Comparison of ENCODE assay signal across 20 cellular contexts in the genomic region with DNA sequence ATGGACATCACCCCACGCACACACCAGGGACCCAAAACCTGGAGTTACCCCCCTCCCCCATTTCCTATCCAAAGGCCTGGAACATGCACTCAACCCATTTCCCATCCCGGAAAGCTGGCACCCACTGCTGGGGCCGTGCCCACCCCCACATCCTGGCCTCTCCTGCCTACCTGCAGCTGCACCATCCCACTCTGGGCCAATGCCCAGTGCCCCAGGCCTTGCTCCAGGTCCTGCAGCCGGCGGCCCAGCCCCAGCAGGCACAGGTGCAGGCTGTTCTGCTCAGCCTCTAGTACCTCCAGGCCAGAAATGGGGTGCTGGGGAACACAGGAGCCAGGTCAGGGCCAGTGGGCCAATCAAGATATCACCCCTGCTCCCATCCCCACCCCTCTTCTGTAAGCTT. TPM values are rescaled to one million over a fixed set of nuclear protein-coding genes. Genes with fewer than 3 reads are reported as not detected.
DNase-seq lines count a peak whose midpoint lies in the region; ATAC-seq, FAIRE-seq and TF ChIP-seq lines count a peak whose summit lies in the region.
"Had no signal": no experiment of that assay in that cellular context is flagged by ENCODE, and none has a peak within 500 bp of the region (broad histone marks: within the 10 kb centered on the region; RNA-seq: fewer than 3 reads in every experiment).

No MANE protein-coding gene starts in this region.

- TF ChIP-seq EP300 in HepG2 (IDR thresholded peaks at IDR 0.05; ENCODE audit: low read depth in 2 of 2, low read length in 2 of 2) (no peak), HepG2 (CRISPR knock-in tag; IDR thresholded peaks at IDR 0.05; ENCODE audit: borderline replicate concordance) (no peak)

- CTCF ChIA-PET in HCT116 (lab: Charles Lee) (no interaction called here), WTC11 (lab: Charles Lee) (interaction anchor here (0.9 to 1.3 kb wide), 2 partner anchors 11 to 13 kb away, joined by 3 read pairs; a partner anchor contains a TSS), HepG2 (lab: Yijun Ruan, JAX; ENCODE audit: low intra/inter-chr PET ratio, low total read pairs) (no interaction called here)

- peaks cover 17% of the 10 kb centered on the region for H3K4me1 Mint-ChIP-seq in WTC11
- H3K4me1 Mint-ChIP-seq in HFFc6 (ENCODE audit: low read depth), result peaks cover 13% of the 10 kb centered on the region

- H3K9me3 ChIP-seq in HCT116 (ENCODE audit: control insufficient read depth in 1 of 2, insufficient read depth in 1 of 2, low read depth in 1 of 2, low read length in 2 of 2), result no peaks in the 10 kb centered on the region
- no peaks in the 10 kb centered on the region for H3K9me3 ChIP-seq in HepG2 (ENCODE audit: low read length)
- H3K9me3 ChIP-seq: BLaER1 had no signal

- ATAC-seq in HCT116 (no peak), WTC11 (no peak), HepG2 (no peak)

- H3K4me3 Mint-ChIP-seq in WTC11 (peak overlapping the region; percentile 47), HFFc6 (no peak overlapping the region)

- in situ Hi-C loops in HepG2 (cut with HindIII; ENCODE audit: extremely low pct_ligation_motif_present, low pct_unique_long_range_greater_than_20kb), result no loop called here

- H3K4me3 ChIP-seq in HCT116 (replicated peaks in 1 of 2; ENCODE audit: low read depth in 1 of 2, low read length in 2 of 2) (no peak overlapping the region), HepG2 (replicated peaks in 1 of 3; ENCODE audit: insufficient read depth in 1 of 3, low read depth in 2 of 3, low read length in 3 of 3) (peak overlapping the region in 1 of 3 experiments; percentile 93; a peak in 1 of 6 replicates)
- H3K4me3 ChIP-seq: BLaER1 had no signal

- 100% methylated on average over 2 of the region's 5 CpGs for WGBS in HepG2 (ENCODE audit: low lambda C conversion rate)

- TF ChIP-seq POLR2A in HCT116 (IDR thresholded peaks at IDR 0.05; ENCODE audit: borderline replicate concordance, extremely low read depth, insufficient read depth, insufficient read length) (no peak), HepG2 (IDR thresholded peaks at IDR 0.05; ENCODE audit: insufficient read depth in 1 of 2, low read depth in 2 of 2, low read length in 2 of 2) (no peak)

- TF ChIP-seq CTCF in 22Rv1 (IDR thresholded peaks at IDR 0.05) (no peak), HCT116 (IDR thresholded peaks at IDR 0.05 in 2 of 3, conservative IDR thresholded peaks at IDR 0.05 in 1 of 3; ENCODE audit: borderline replicate concordance in 1 of 3, insufficient read depth in 1 of 3, low read depth in 2 of 3, low read length in 2 of 3) (no peak), WTC11 (IDR thresholded peaks at IDR 0.05) (no peak), HepG2 (CRISPR knock-in tag; IDR thresholded peaks at IDR 0.05) (no peak), HFFc6 (IDR thresholded peaks at IDR 0.05) (no peak)

- H3K36me3 ChIP-seq in HCT116 (ENCODE audit: control insufficient read depth in 1 of 2, insufficient read depth in 2 of 2, low read length in 2 of 2) (peaks cover 0 to 5% of the 10 kb centered on the region in 2 experiments; a peak in 2 of 4 replicates), HepG2 (replicated peaks in 1 of 2; ENCODE audit: control insufficient read depth in 1 of 2, insufficient read depth in 2 of 2, low read length in 2 of 2) (peaks cover 0 to 10% of the 10 kb centered on the region in 2 experiments; a peak in 3 of 5 replicates)

- no peak overlapping the region for H3K27ac Mint-ChIP-seq in WTC11
- H3K27ac Mint-ChIP-seq in HFFc6, result no peak overlapping the region

- H3K27me3 ChIP-seq in HCT116 (ENCODE audit: insufficient read depth, low read length) (no peaks in the 10 kb centered on the region), HepG2 (ENCODE audit: control insufficient read depth in 1 of 2, insufficient read depth in 2 of 2, low read length in 2 of 2) (no peaks in the 10 kb centered on the region; a peak in 1 of 5 replicates)

- peaks cover 20% of the 10 kb centered on the region; the same call in 1 of the 2 replicates for H3K79me2 ChIP-seq in HCT116 (ENCODE audit: insufficient read depth, low read length)
- H3K79me2 ChIP-seq in HepG2 (ENCODE audit: insufficient read depth, low read length), result peaks cover 6% of the 10 kb centered on the region

- RAD21 ChIA-PET in HCT116 (lab: Charles Lee; ENCODE audit: low non-redundant PET in 1 of 2, low total read pairs in 2 of 2, uncharacterized antibody in 2 of 2, unreplicated experiment in 2 of 2), result no interaction called here

- H2AFZ ChIP-seq in HCT116 (ENCODE audit: low read depth, low read length, poor library complexity, severe bottlenecking), result no peak overlapping the region
- H2AFZ ChIP-seq in HepG2 (ENCODE audit: low read length), result no peak overlapping the region

- no peaks in the 10 kb centered on the region for H3K9me2 ChIP-seq in HCT116 (ENCODE audit: insufficient read depth)

- H3K36me3 Mint-ChIP-seq in WTC11, result peaks cover 22% of the 10 kb centered on the region
- no peaks in the 10 kb centered on the region for H3K36me3 Mint-ChIP-seq in HFFc6 (ENCODE audit: low read depth)

- no peak for FAIRE-seq in HepG2 (lab: Jason Lieb, UNC)
- FAIRE-seq: D721Med, G401.6, GM12891 had no signal

- intact Hi-C loops in HCT116 (cut with micrococcal nuclease) (loop anchor here (10.0 kb wide), 1 partner anchor 108 kb away; a partner anchor contains a TSS), HepG2 (cut with micrococcal nuclease; ENCODE audit: unreplicated experiment) (loop anchor here (1.0 kb wide), 1 partner anchor 7 kb away; a partner anchor contains a TSS)

- no peaks in the 10 kb centered on the region for H3K9me3 Mint-ChIP-seq in WTC11
- no peaks in the 10 kb centered on the region for H3K9me3 Mint-ChIP-seq in HFFc6
- H3K9me3 Mint-ChIP-seq: CD4-positive, CD25-positive, alpha-beta regulatory T cell had no signal

- TF ChIP-seq RAD21 in HCT116 (IDR thresholded peaks at IDR 0.05; ENCODE audit: low read depth), result no peak
- no peak for TF ChIP-seq RAD21 in HepG2 (CRISPR knock-in tag; IDR thresholded peaks at IDR 0.05)

- BruUV-seq in HCT116 (replicated peaks; lab: Mats Ljungman, UMichigan) (no TSS peak), HepG2 (replicated peaks; lab: Mats Ljungman, UMichigan) (no TSS peak)

- DNase-seq in HCT116 (ENCODE audit: low read depth, low spot score), result no peak
- no peak for DNase-seq in WTC11 (ENCODE audit: low spot score)
- no peak for DNase-seq in HepG2 (ENCODE audit: low spot score)
- DNase-seq in HFFc6, result no peak
- DNase-seq in NCI-H2029 (lab: John Stamatoyannopoulos, UW), result no peak
- DNase-seq in superior temporal gyrus (ENCODE audit: extremely low spot score), result no peak
- DNase-seq in ureter (ENCODE audit: low spot score), result no peak
- DNase-seq: 8988T; AML-193; CD4-positive, CD25-positive, alpha-beta regulatory T cell; DMS153; DMS79 treated with DMSO at 0.1 percent for 48 hours; EL; HCEC 1CT; IMR-90 had no signal

- POLR2A ChIA-PET in HCT116 (lab: Charles Lee) (no interaction called here), WTC11 (lab: Charles Lee) (no interaction called here), HepG2 (lab: Yijun Ruan, JAX) (interaction anchor here (0.6 kb wide), 1 partner anchor 1936 kb away, joined by 3 read pairs; no protein-coding TSS in a partner anchor)

- H3K4me1 ChIP-seq in HCT116 (ENCODE audit: control insufficient read depth in 1 of 2, insufficient read depth in 2 of 2, low read length in 2 of 2) (peaks cover 7 to 30% of the 10 kb centered on the region in 2 experiments; a peak in 3 of 4 replicates), HepG2 (ENCODE audit: insufficient read depth, low read length) (peaks cover 38% of the 10 kb centered on the region)

- H3K27me3 Mint-ChIP-seq in WTC11 (ENCODE audit: low read depth) (peaks cover 9% of the 10 kb centered on the region), HFFc6 (ENCODE audit: insufficient read depth) (no peaks in the 10 kb centered on the region; the same call in 1 of the 2 replicates)
- H3K27me3 Mint-ChIP-seq: CD4-positive, CD25-positive, alpha-beta regulatory T cell had no signal

- H3K27ac ChIP-seq in 22Rv1 (peak overlapping the region; percentile 93), HCT116 (ENCODE audit: low read depth, low read length) (peak overlapping the region; percentile 36; the same call in 1 of the 2 replicates), HepG2 (ENCODE audit: extremely low read length, insufficient read depth, low read length) (no peak overlapping the region)
- H3K27ac ChIP-seq: BLaER1 had no signal

- H3K4me2 ChIP-seq in HCT116 (ENCODE audit: low read length), result peak overlapping the region; percentile 100; the same call in 1 of the 2 replicates
- no peak overlapping the region; the same call in 1 of the 2 replicates for H3K4me2 ChIP-seq in HepG2 (ENCODE audit: low read depth, low read length)
- H3K4me2 ChIP-seq: BLaER1 had no signal

- no peaks in the 10 kb centered on the region for H4K20me1 ChIP-seq in HCT116 (ENCODE audit: insufficient read depth)
- no peaks in the 10 kb centered on the region for H4K20me1 ChIP-seq in HepG2 (ENCODE audit: insufficient read depth, low read length)

- H3K9ac ChIP-seq in HCT116 (ENCODE audit: low read length) (no peak overlapping the region), HepG2 (ENCODE audit: insufficient read depth, low read depth, low read length) (no peak overlapping the region)
- H3K9ac ChIP-seq: BLaER1 had no signal

RNA-seq across cellular contexts. Expression of a gene that starts 1.7 kb away (rescaled TPM):
- total RNA-seq in HCT116 (2021; ENCODE audit: unreplicated experiment) (27.9 TPM), WTC11 (2021) (17.6 to 28.5 TPM (median 27.9 TPM) in 3 replicates), HepG2 (2016; rRNA removed; fragmentation: Illumina TruSeq; extraction: Trizol) (20.7 and 23.0 TPM in 2 replicates), ureter (4.1 TPM)
- polyA plus RNA-seq in HCT116 (2012), result 28.4 and 32.8 TPM in 2 replicates
- total RNA-seq in HepG2 (2016; cell fraction: cytosol; rRNA removed; fragmentation: Illumina TruSeq; extraction: Trizol; ENCODE audit: low read depth), result 11.5 TPM in 2 replicates
- total RNA-seq in HepG2 (2016; cell fraction: insoluble cytoplasmic fraction; rRNA removed; fragmentation: Illumina TruSeq; extraction: Trizol), result 21.1 and 22.0 TPM in 2 replicates
- 13.9 and 18.8 TPM in 2 replicates for total RNA-seq in HepG2 (2016; cell fraction: membrane; rRNA removed; fragmentation: Illumina TruSeq; extraction: Trizol)
- 13.2 and 14.2 TPM in 2 replicates for total RNA-seq in HepG2 (2016; cell fraction: nucleus; rRNA removed; fragmentation: Illumina TruSeq; extraction: Trizol)
- polyA plus RNA-seq in HepG2 (2011; rRNA removed), result 13.7 and 19.9 TPM in 2 replicates
- 10.9 and 15.9 TPM in 2 replicates for polyA plus RNA-seq in HepG2 (2011; cell fraction: cytosol; rRNA removed)
- polyA plus RNA-seq in HepG2 (2011; cell fraction: nucleus; rRNA removed), result 19.7 and 29.4 TPM in 2 replicates
- 10.9 and 11.0 TPM in 2 replicates for polyA plus RNA-seq in HepG2 (2012)
- 13.1 and 16.9 TPM in 2 replicates for polyA plus RNA-seq in HepG2 (2016; cell fraction: cytosol; fragmentation: Illumina TruSeq; extraction: Trizol; ENCODE audit: low read depth)
- polyA plus RNA-seq in HepG2 (2016; cell fraction: insoluble cytoplasmic fraction; fragmentation: Illumina TruSeq; extraction: Trizol; ENCODE audit: low read depth), result 22.3 and 24.9 TPM in 2 replicates
- polyA plus RNA-seq in HepG2 (2016; cell fraction: membrane; fragmentation: Illumina TruSeq; extraction: Trizol; ENCODE audit: low read depth), result 15.1 and 18.4 TPM in 2 replicates
- 24.9 and 28.1 TPM in 2 replicates for polyA plus RNA-seq in HepG2 (2016; cell fraction: nucleus; fragmentation: Illumina TruSeq; extraction: Trizol; ENCODE audit: insufficient read depth, low read depth)
- 0.28 and 15.7 TPM in 2 replicates for polyA minus RNA-seq in HepG2 (2011; rRNA and poly(A)+ RNA removed; ENCODE audit: low replicate concordance)
- 6.9 and 7.3 TPM in 2 replicates for polyA minus RNA-seq in HepG2 (2011; cell fraction: cytosol; rRNA and poly(A)+ RNA removed)
- polyA minus RNA-seq in HepG2 (2011; cell fraction: nucleus; rRNA and poly(A)+ RNA removed), result 5.7 and 10.1 TPM in 2 replicates
- total RNA-seq in HFFc6 (2021; fragmentation: NEBNext Ultra II Directional; extraction: Animal tissue kit (Norgen Biotek cat#: 25700)), result under 1 TPM; 0.07 to 0.40 (median 0.29) TPM
- total RNA-seq: IMR-90 had no signal

RNA-seq across cellular contexts. Expression of a gene that starts 7.1 kb away (rescaled TPM):
- 28.6 TPM for total RNA-seq in HCT116 (2021; ENCODE audit: unreplicated experiment)
- 21.4 and 23.8 TPM in 2 replicates for polyA plus RNA-seq in HCT116 (2012)
- 28.1 to 35.1 TPM (median 31.9 TPM) in 3 replicates for total RNA-seq in WTC11 (2021)
- total RNA-seq in HepG2 (2016; rRNA removed; fragmentation: Illumina TruSeq; extraction: Trizol), result 6.9 and 13.7 TPM in 2 replicates
- 5.2 and 5.9 TPM in 2 replicates for total RNA-seq in HepG2 (2016; cell fraction: cytosol; rRNA removed; fragmentation: Illumina TruSeq; extraction: Trizol; ENCODE audit: low read depth)
- 6.6 and 11.7 TPM in 2 replicates for total RNA-seq in HepG2 (2016; cell fraction: insoluble cytoplasmic fraction; rRNA removed; fragmentation: Illumina TruSeq; extraction: Trizol)
- 5.3 and 5.4 TPM in 2 replicates for total RNA-seq in HepG2 (2016; cell fraction: membrane; rRNA removed; fragmentation: Illumina TruSeq; extraction: Trizol)
- total RNA-seq in HepG2 (2016; cell fraction: nucleus; rRNA removed; fragmentation: Illumina TruSeq; extraction: Trizol), result 8.7 and 10.8 TPM in 2 replicates
- polyA plus RNA-seq in HepG2 (2011; rRNA removed), result 18.1 and 20.9 TPM in 2 replicates
- polyA plus RNA-seq in HepG2 (2011; cell fraction: cytosol; rRNA removed), result 13.5 and 16.8 TPM in 2 replicates
- 61.3 and 62.3 TPM in 2 replicates for polyA plus RNA-seq in HepG2 (2011; cell fraction: nucleus; rRNA removed)
- polyA plus RNA-seq in HepG2 (2012), result 12.0 and 17.8 TPM in 2 replicates
- 4.2 and 4.7 TPM in 2 replicates for polyA plus RNA-seq in HepG2 (2016; cell fraction: cytosol; fragmentation: Illumina TruSeq; extraction: Trizol; ENCODE audit: low read depth)
- 8.3 and 10.2 TPM in 2 replicates for polyA plus RNA-seq in HepG2 (2016; cell fraction: insoluble cytoplasmic fraction; fragmentation: Illumina TruSeq; extraction: Trizol; ENCODE audit: low read depth)
- polyA plus RNA-seq in HepG2 (2016; cell fraction: membrane; fragmentation: Illumina TruSeq; extraction: Trizol; ENCODE audit: low read depth), result 4.5 and 5.6 TPM in 2 replicates
- polyA plus RNA-seq in HepG2 (2016; cell fraction: nucleus; fragmentation: Illumina TruSeq; extraction: Trizol; ENCODE audit: insufficient read depth, low read depth), result 41.1 and 43.4 TPM in 2 replicates
- 7.3 and 9.7 TPM in 2 replicates for polyA minus RNA-seq in HepG2 (2011; rRNA and poly(A)+ RNA removed; ENCODE audit: low replicate concordance)
- polyA minus RNA-seq in HepG2 (2011; cell fraction: cytosol; rRNA and poly(A)+ RNA removed), result 3.4 and 4.0 TPM in 2 replicates
- 7.9 and 9.8 TPM in 2 replicates for polyA minus RNA-seq in HepG2 (2011; cell fraction: nucleus; rRNA and poly(A)+ RNA removed)
- total RNA-seq in HFFc6 (2021; fragmentation: NEBNext Ultra II Directional; extraction: Animal tissue kit (Norgen Biotek cat#: 25700)), result 10 to 100 TPM; 25.3 to 31.5 (median 28.5) TPM
- 23.8 TPM for total RNA-seq in ureter

RNA-seq across cellular contexts. Expression of a gene that starts 12.0 kb away (rescaled TPM):
- 21.0 TPM for total RNA-seq in HCT116 (2021; ENCODE audit: unreplicated experiment)
- 14.2 and 18.1 TPM in 2 replicates for polyA plus RNA-seq in HCT116 (2012)
- total RNA-seq in WTC11 (2021), result 19.5 to 20.8 TPM (median 20.4 TPM) in 3 replicates
- total RNA-seq in HepG2 (2016; rRNA removed; fragmentation: Illumina TruSeq; extraction: Trizol), result 21.0 and 22.8 TPM in 2 replicates
- 10.6 and 12.2 TPM in 2 replicates for total RNA-seq in HepG2 (2016; cell fraction: cytosol; rRNA removed; fragmentation: Illumina TruSeq; extraction: Trizol; ENCODE audit: low read depth)
- total RNA-seq in HepG2 (2016; cell fraction: insoluble cytoplasmic fraction; rRNA removed; fragmentation: Illumina TruSeq; extraction: Trizol), result 20.9 and 21.2 TPM in 2 replicates
- 21.9 and 24.8 TPM in 2 replicates for total RNA-seq in HepG2 (2016; cell fraction: membrane; rRNA removed; fragmentation: Illumina TruSeq; extraction: Trizol)
- 10.8 and 12.0 TPM in 2 replicates for total RNA-seq in HepG2 (2016; cell fraction: nucleus; rRNA removed; fragmentation: Illumina TruSeq; extraction: Trizol)
- 17.8 and 18.7 TPM in 2 replicates for polyA plus RNA-seq in HepG2 (2011; rRNA removed)
- polyA plus RNA-seq in HepG2 (2011; cell fraction: cytosol; rRNA removed), result 24.1 and 32.9 TPM in 2 replicates
- polyA plus RNA-seq in HepG2 (2011; cell fraction: nucleus; rRNA removed), result 16.2 and 17.2 TPM in 2 replicates
- 11.8 and 14.9 TPM in 2 replicates for polyA plus RNA-seq in HepG2 (2012)
- polyA plus RNA-seq in HepG2 (2016; cell fraction: cytosol; fragmentation: Illumina TruSeq; extraction: Trizol; ENCODE audit: low read depth), result 10.2 and 10.4 TPM in 2 replicates
- 24.9 and 26.1 TPM in 2 replicates for polyA plus RNA-seq in HepG2 (2016; cell fraction: insoluble cytoplasmic fraction; fragmentation: Illumina TruSeq; extraction: Trizol; ENCODE audit: low read depth)
- 18.7 and 21.3 TPM in 2 replicates for polyA plus RNA-seq in HepG2 (2016; cell fraction: membrane; fragmentation: Illumina TruSeq; extraction: Trizol; ENCODE audit: low read depth)
- polyA plus RNA-seq in HepG2 (2016; cell fraction: nucleus; fragmentation: Illumina TruSeq; extraction: Trizol; ENCODE audit: insufficient read depth, low read depth), result 17.9 and 19.2 TPM in 2 replicates
- polyA minus RNA-seq in HepG2 (2011; rRNA and poly(A)+ RNA removed; ENCODE audit: low replicate concordance), result 6.1 and 13.8 TPM in 2 replicates
- 7.8 and 9.5 TPM in 2 replicates for polyA minus RNA-seq in HepG2 (2011; cell fraction: cytosol; rRNA and poly(A)+ RNA removed)
- polyA minus RNA-seq in HepG2 (2011; cell fraction: nucleus; rRNA and poly(A)+ RNA removed), result 7.1 and 8.1 TPM in 2 replicates
- total RNA-seq in HFFc6 (2021; fragmentation: NEBNext Ultra II Directional; extraction: Animal tissue kit (Norgen Biotek cat#: 25700)), result 10 to 100 TPM in 2 of 6 experiments, 1 to 10 TPM in 4; 8.2 to 12.5 (median 8.9) TPM
- 13.8 TPM for total RNA-seq in ureter

RNA-seq across cellular contexts. Expression of a gene that starts 25.7 kb away (rescaled TPM):
- total RNA-seq in HCT116 (2021; ENCODE audit: unreplicated experiment) (1.5 TPM), WTC11 (2021) (16.2 to 19.4 TPM (median 17.9 TPM) in 3 replicates), HepG2 (2016; rRNA removed; fragmentation: Illumina TruSeq; extraction: Trizol) (0.15 TPM in 1 of 2 replicates, not detected in the other), ureter (14.9 TPM)
- 0.75 and 0.76 TPM in 2 replicates for polyA plus RNA-seq in HCT116 (2012)
- total RNA-seq in HepG2 (2016; cell fraction: cytosol; rRNA removed; fragmentation: Illumina TruSeq; extraction: Trizol; ENCODE audit: low read depth), result not detected in 2 replicates
- 0.17 TPM in 1 of 2 replicates, not detected in the other for total RNA-seq in HepG2 (2016; cell fraction: insoluble cytoplasmic fraction; rRNA removed; fragmentation: Illumina TruSeq; extraction: Trizol)
- not detected in 2 replicates for total RNA-seq in HepG2 (2016; cell fraction: membrane; rRNA removed; fragmentation: Illumina TruSeq; extraction: Trizol)
- total RNA-seq in HepG2 (2016; cell fraction: nucleus; rRNA removed; fragmentation: Illumina TruSeq; extraction: Trizol), result 0.41 and 0.62 TPM in 2 replicates
- 1.1 and 1.2 TPM in 2 replicates for polyA plus RNA-seq in HepG2 (2011; rRNA removed)
- polyA plus RNA-seq in HepG2 (2011; cell fraction: cytosol; rRNA removed), result 0.11 and 0.15 TPM in 2 replicates
- polyA plus RNA-seq in HepG2 (2011; cell fraction: nucleus; rRNA removed), result 6.3 and 8.5 TPM in 2 replicates
- 0.79 and 1.4 TPM in 2 replicates for polyA plus RNA-seq in HepG2 (2012)
- 0.10 and 0.11 TPM in 2 replicates for polyA plus RNA-seq in HepG2 (2016; cell fraction: cytosol; fragmentation: Illumina TruSeq; extraction: Trizol; ENCODE audit: low read depth)
- 0.17 TPM in 1 of 2 replicates, not detected in the other for polyA plus RNA-seq in HepG2 (2016; cell fraction: insoluble cytoplasmic fraction; fragmentation: Illumina TruSeq; extraction: Trizol; ENCODE audit: low read depth)
- polyA plus RNA-seq in HepG2 (2016; cell fraction: membrane; fragmentation: Illumina TruSeq; extraction: Trizol; ENCODE audit: low read depth), result 0.22 and 0.23 TPM in 2 replicates
- polyA plus RNA-seq in HepG2 (2016; cell fraction: nucleus; fragmentation: Illumina TruSeq; extraction: Trizol; ENCODE audit: insufficient read depth, low read depth), result 2.1 and 2.5 TPM in 2 replicates
- polyA minus RNA-seq in HepG2 (2011; rRNA and poly(A)+ RNA removed; ENCODE audit: low replicate concordance), result 0.21 and 0.28 TPM in 2 replicates
- not detected in 2 replicates for polyA minus RNA-seq in HepG2 (2011; cell fraction: cytosol; rRNA and poly(A)+ RNA removed)
- polyA minus RNA-seq in HepG2 (2011; cell fraction: nucleus; rRNA and poly(A)+ RNA removed), result 0.90 and 1.4 TPM in 2 replicates
- 10 to 100 TPM; 62.2 to 93.1 (median 83.9) TPM for total RNA-seq in HFFc6 (2021; fragmentation: NEBNext Ultra II Directional; extraction: Animal tissue kit (Norgen Biotek cat#: 25700))

RNA-seq across cellular contexts. Expression of a gene that starts 47.1 kb away (rescaled TPM):
- total RNA-seq in HCT116 (2021; ENCODE audit: unreplicated experiment) (1.7 TPM), WTC11 (2021) (6.6 to 10.7 TPM (median 6.9 TPM) in 3 replicates), HepG2 (2016; rRNA removed; fragmentation: Illumina TruSeq; extraction: Trizol) (1.4 and 1.7 TPM in 2 replicates), ureter (3.8 TPM)
- 2.5 and 3.1 TPM in 2 replicates for polyA plus RNA-seq in HCT116 (2012)
- 1.3 and 2.0 TPM in 2 replicates for total RNA-seq in HepG2 (2016; cell fraction: cytosol; rRNA removed; fragmentation: Illumina TruSeq; extraction: Trizol; ENCODE audit: low read depth)
- total RNA-seq in HepG2 (2016; cell fraction: insoluble cytoplasmic fraction; rRNA removed; fragmentation: Illumina TruSeq; extraction: Trizol), result 1.2 and 2.0 TPM in 2 replicates
- total RNA-seq in HepG2 (2016; cell fraction: membrane; rRNA removed; fragmentation: Illumina TruSeq; extraction: Trizol), result 1.3 and 2.8 TPM in 2 replicates
- 0.53 and 1.2 TPM in 2 replicates for total RNA-seq in HepG2 (2016; cell fraction: nucleus; rRNA removed; fragmentation: Illumina TruSeq; extraction: Trizol)
- 3.7 and 4.0 TPM in 2 replicates for polyA plus RNA-seq in HepG2 (2011; rRNA removed)
- polyA plus RNA-seq in HepG2 (2011; cell fraction: cytosol; rRNA removed), result 2.7 and 4.3 TPM in 2 replicates
- 6.3 and 9.2 TPM in 2 replicates for polyA plus RNA-seq in HepG2 (2011; cell fraction: nucleus; rRNA removed)
- polyA plus RNA-seq in HepG2 (2012), result 2.2 and 2.3 TPM in 2 replicates
- polyA plus RNA-seq in HepG2 (2016; cell fraction: cytosol; fragmentation: Illumina TruSeq; extraction: Trizol; ENCODE audit: low read depth), result 1.6 and 2.2 TPM in 2 replicates
- 2.9 and 3.0 TPM in 2 replicates for polyA plus RNA-seq in HepG2 (2016; cell fraction: insoluble cytoplasmic fraction; fragmentation: Illumina TruSeq; extraction: Trizol; ENCODE audit: low read depth)
- polyA plus RNA-seq in HepG2 (2016; cell fraction: membrane; fragmentation: Illumina TruSeq; extraction: Trizol; ENCODE audit: low read depth), result 1.9 and 2.3 TPM in 2 replicates
- 2.2 and 4.0 TPM in 2 replicates for polyA plus RNA-seq in HepG2 (2016; cell fraction: nucleus; fragmentation: Illumina TruSeq; extraction: Trizol; ENCODE audit: insufficient read depth, low read depth)
- 0.72 and 5.2 TPM in 2 replicates for polyA minus RNA-seq in HepG2 (2011; rRNA and poly(A)+ RNA removed; ENCODE audit: low replicate concordance)
- 2.3 and 2.6 TPM in 2 replicates for polyA minus RNA-seq in HepG2 (2011; cell fraction: cytosol; rRNA and poly(A)+ RNA removed)
- 2.9 and 3.5 TPM in 2 replicates for polyA minus RNA-seq in HepG2 (2011; cell fraction: nucleus; rRNA and poly(A)+ RNA removed)
- 1 to 10 TPM; 5.2 to 6.4 (median 5.5) TPM for total RNA-seq in HFFc6 (2021; fragmentation: NEBNext Ultra II Directional; extraction: Animal tissue kit (Norgen Biotek cat#: 25700))
